In the genomic region with DNA sequence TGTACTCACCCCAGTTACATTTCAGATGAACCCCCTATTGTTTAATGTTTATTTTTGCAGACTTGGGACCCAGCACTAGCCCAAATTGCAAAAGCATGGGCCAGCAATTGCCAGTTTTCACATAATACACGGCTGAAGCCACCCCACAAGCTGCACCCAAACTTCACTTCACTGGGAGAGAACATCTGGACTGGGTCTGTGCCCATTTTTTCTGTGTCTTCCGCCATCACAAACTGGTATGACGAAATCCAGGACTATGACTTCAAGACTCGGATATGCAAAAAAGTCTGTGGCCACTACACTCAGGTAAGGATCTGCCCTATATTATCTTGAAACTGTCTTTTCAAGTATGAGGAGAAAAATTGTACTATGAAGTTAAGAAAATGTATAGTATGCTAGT, we compare ENCODE assay signal across 9 cellular contexts. TPM values are rescaled to one million over a fixed set of nuclear protein-coding genes. Genes with fewer than 3 reads are reported as not detected.
DNase-seq lines count a peak whose midpoint lies in the region; ATAC-seq and TF ChIP-seq lines count a peak whose summit lies in the region.
"Had no signal": no experiment of that assay in that cellular context is flagged by ENCODE, and none has a peak within 500 bp of the region (broad histone marks: within the 10 kb centered on the region; RNA-seq: fewer than 3 reads in every experiment).

No MANE protein-coding gene starts in this region.

- DNase-seq in AG04449 (ENCODE audit: low read depth, low spot score) (no peak), HFF-Myc (ENCODE audit: extremely low read depth, low read depth) (peak; percentile 36), amniotic epithelial cell (ENCODE audit: low read depth) (peak; percentile 86), mesendoderm (no peak), lower leg skin (ENCODE audit: low spot score in 2 of 2) (no peak), WTC11 (ENCODE audit: low spot score) (no peak), KG1 (lab: John Stamatoyannopoulos, UW) (no peak)

- H3K36me3 Mint-ChIP-seq in WTC11, result no peaks in the 10 kb centered on the region

- POLR2A ChIA-PET in AG04449 (lab: Yijun Ruan, JAX) (interaction anchor here (0.7 to 2.1 kb wide), 3 partner anchors 30 to 138 kb away, joined by 4 to 11 read pairs (median 7); a partner anchor contains a TSS), WTC11 (lab: Charles Lee) (no interaction called here)

- no CpG with 5 or more reads among the region's 4 CpGs for WGBS in mesendoderm (ENCODE audit: extremely low coverage, insufficient coverage, low lambda C conversion rate)
- WGBS in lower leg skin, 2 donors, result 72 to 73% methylated on average over 4 of the region's 4 CpGs

- peak overlapping the region; percentile 13 for H3K9ac ChIP-seq in mesendoderm (ENCODE audit: low read length)

- no peaks in the 10 kb centered on the region for H3K27me3 ChIP-seq in mesendoderm (ENCODE audit: insufficient read depth, low read length, poor library complexity)

- TF ChIP-seq POLR2A in lower leg skin (IDR thresholded peaks at IDR 0.05), result no peak

- no peaks in the 10 kb centered on the region for H3K9me3 Mint-ChIP-seq in WTC11

- H2BK15ac ChIP-seq in mesendoderm (replicated peaks; ENCODE audit: low read depth), result no peak overlapping the region

- no peak overlapping the region for H4K8ac ChIP-seq in mesendoderm (ENCODE audit: low read depth, low read length)

- peaks cover 9% of the 10 kb centered on the region for H3K4me1 ChIP-seq in mesendoderm (ENCODE audit: control insufficient read depth, low read depth, low read length)

- peak overlapping the region; percentile 68 for H3K4ac ChIP-seq in mesendoderm (ENCODE audit: low read depth, low read length)

- H3K4me2 ChIP-seq in mesendoderm (ENCODE audit: low read length), result no peak overlapping the region

- no peak overlapping the region for H2BK5ac ChIP-seq in mesendoderm (ENCODE audit: low read length)

- intact Hi-C loops in lower leg skin (cut with DNase I; ENCODE audit: low total_unique reads), result no loop called here

- peaks cover 26% of the 10 kb centered on the region for H3K4me1 Mint-ChIP-seq in WTC11

- no peaks in the 10 kb centered on the region for H3K79me2 ChIP-seq in mesendoderm (ENCODE audit: control insufficient read depth, insufficient read depth, low read length)

- H4K5ac ChIP-seq in mesendoderm (ENCODE audit: low read length), result no peak overlapping the region

- TF ChIP-seq CTCF in AG04449 (IDR thresholded peaks at IDR 0.05; ENCODE audit: insufficient read depth, low read length, missing control alignments), result no peak
- TF ChIP-seq CTCF in HFF-Myc (IDR thresholded peaks at IDR 0.05; ENCODE audit: low read depth, low read length, missing control alignments), result no peak
- no peak for TF ChIP-seq CTCF in lower leg skin (IDR thresholded peaks at IDR 0.05)
- no peak for TF ChIP-seq CTCF in WTC11 (IDR thresholded peaks at IDR 0.05)

- no peak for ATAC-seq in WTC11
- ATAC-seq in GM18861 (IDR thresholded peaks at IDR 0.05; ENCODE audit: unreplicated experiment), result no peak
- ATAC-seq: esophagus mucosa had no signal

- peak overlapping the region; percentile 56 for H3K4me3 ChIP-seq in AG04449 (ENCODE audit: low read depth, low read length)
- H3K4me3 ChIP-seq in HFF-Myc (replicated peaks; ENCODE audit: low read depth, low read length), result peak overlapping the region; percentile 48
- H3K4me3 ChIP-seq in mesendoderm (ENCODE audit: low read length), result no peak overlapping the region
- no peak overlapping the region for H3K4me3 ChIP-seq in lower leg skin (ENCODE audit: low read depth, poor library complexity, severe bottlenecking)

- no peak overlapping the region for H3K27ac Mint-ChIP-seq in WTC11

- H3K56ac ChIP-seq in mesendoderm (ENCODE audit: low read length), result no peak overlapping the region

- no peak overlapping the region for H3K23ac ChIP-seq in mesendoderm (ENCODE audit: low read length)

- no peak overlapping the region for H3K27ac ChIP-seq in mesendoderm (ENCODE audit: low read depth, low read length)

- CTCF ChIA-PET in AG04449 (lab: Yijun Ruan, JAX), result interaction anchor here (9.9 to 14.9 kb wide), 3 partner anchors 16 to 149 kb away, joined by 81 to 145 read pairs (median 86); a partner anchor contains a TSS
- CTCF ChIA-PET in WTC11 (lab: Charles Lee), result no interaction called here

- no peak overlapping the region for H3K4me3 Mint-ChIP-seq in WTC11

- no peaks in the 10 kb centered on the region for H3K27me3 Mint-ChIP-seq in WTC11 (ENCODE audit: low read depth)

- H3K36me3 ChIP-seq in mesendoderm (ENCODE audit: control insufficient read depth, insufficient read depth, low read length), result no peaks in the 10 kb centered on the region

- no peak overlapping the region for H2BK120ac ChIP-seq in mesendoderm (ENCODE audit: low read depth, low read length)

- no peak overlapping the region for H2AK5ac ChIP-seq in mesendoderm (ENCODE audit: low read length)

- no peaks in the 10 kb centered on the region for H3K79me1 ChIP-seq in mesendoderm (ENCODE audit: low read length)

- peak overlapping the region; percentile 56 for H3K18ac ChIP-seq in mesendoderm (ENCODE audit: low read length)

TF ChIP-seq in WTC11, 78 proteins besides CTCF, POLR2A, EP300 and RAD21:
- TF ChIP-seq, protein P1, sequence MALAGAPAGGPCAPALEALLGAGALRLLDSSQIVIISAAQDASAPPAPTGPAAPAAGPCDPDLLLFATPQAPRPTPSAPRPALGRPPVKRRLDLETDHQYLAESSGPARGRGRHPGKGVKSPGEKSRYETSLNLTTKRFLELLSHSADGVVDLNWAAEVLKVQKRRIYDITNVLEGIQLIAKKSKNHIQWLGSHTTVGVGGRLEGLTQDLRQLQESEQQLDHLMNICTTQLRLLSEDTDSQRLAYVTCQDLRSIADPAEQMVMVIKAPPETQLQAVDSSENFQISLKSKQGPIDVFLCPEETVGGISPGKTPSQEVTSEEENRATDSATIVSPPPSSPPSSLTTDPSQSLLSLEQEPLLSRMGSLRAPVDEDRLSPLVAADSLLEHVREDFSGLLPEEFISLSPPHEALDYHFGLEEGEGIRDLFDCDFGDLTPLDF (CRISPR knock-in tag; IDR thresholded peaks at IDR 0.05), result no peak
- no peak for TF ChIP-seq MYBL2 (CRISPR knock-in tag; IDR thresholded peaks at IDR 0.05)
- TF ChIP-seq, protein P2, sequence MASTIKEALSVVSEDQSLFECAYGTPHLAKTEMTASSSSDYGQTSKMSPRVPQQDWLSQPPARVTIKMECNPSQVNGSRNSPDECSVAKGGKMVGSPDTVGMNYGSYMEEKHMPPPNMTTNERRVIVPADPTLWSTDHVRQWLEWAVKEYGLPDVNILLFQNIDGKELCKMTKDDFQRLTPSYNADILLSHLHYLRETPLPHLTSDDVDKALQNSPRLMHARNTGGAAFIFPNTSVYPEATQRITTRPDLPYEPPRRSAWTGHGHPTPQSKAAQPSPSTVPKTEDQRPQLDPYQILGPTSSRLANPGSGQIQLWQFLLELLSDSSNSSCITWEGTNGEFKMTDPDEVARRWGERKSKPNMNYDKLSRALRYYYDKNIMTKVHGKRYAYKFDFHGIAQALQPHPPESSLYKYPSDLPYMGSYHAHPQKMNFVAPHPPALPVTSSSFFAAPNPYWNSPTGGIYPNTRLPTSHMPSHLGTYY (CRISPR knock-in tag; IDR thresholded peaks at IDR 0.05), result no peak
- TF ChIP-seq, protein P3, sequence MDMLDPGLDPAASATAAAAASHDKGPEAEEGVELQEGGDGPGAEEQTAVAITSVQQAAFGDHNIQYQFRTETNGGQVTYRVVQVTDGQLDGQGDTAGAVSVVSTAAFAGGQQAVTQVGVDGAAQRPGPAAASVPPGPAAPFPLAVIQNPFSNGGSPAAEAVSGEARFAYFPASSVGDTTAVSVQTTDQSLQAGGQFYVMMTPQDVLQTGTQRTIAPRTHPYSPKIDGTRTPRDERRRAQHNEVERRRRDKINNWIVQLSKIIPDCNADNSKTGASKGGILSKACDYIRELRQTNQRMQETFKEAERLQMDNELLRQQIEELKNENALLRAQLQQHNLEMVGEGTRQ (CRISPR knock-in tag; IDR thresholded peaks at IDR 0.05), result no peak
- TF ChIP-seq, protein P4, sequence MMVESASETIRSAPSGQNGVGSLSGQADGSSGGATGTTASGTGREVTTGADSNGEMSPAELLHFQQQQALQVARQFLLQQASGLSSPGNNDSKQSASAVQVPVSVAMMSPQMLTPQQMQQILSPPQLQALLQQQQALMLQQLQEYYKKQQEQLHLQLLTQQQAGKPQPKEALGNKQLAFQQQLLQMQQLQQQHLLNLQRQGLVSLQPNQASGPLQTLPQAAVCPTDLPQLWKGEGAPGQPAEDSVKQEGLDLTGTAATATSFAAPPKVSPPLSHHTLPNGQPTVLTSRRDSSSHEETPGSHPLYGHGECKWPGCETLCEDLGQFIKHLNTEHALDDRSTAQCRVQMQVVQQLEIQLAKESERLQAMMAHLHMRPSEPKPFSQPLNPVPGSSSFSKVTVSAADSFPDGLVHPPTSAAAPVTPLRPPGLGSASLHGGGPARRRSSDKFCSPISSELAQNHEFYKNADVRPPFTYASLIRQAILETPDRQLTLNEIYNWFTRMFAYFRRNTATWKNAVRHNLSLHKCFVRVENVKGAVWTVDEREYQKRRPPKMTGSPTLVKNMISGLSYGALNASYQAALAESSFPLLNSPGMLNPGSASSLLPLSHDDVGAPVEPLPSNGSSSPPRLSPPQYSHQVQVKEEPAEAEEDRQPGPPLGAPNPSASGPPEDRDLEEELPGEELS (CRISPR knock-in tag; IDR thresholded peaks at IDR 0.05), result no peak
- no peak for TF ChIP-seq CREM (CRISPR knock-in tag; IDR thresholded peaks at IDR 0.05)
- TF ChIP-seq ZNF317 (CRISPR knock-in tag; IDR thresholded peaks at IDR 0.05; ENCODE audit: borderline replicate concordance, low read depth), result no peak

RNA-seq across cellular contexts. Expression of a gene that starts 1.2 kb away (rescaled TPM):
- 11.0 TPM for polyA plus RNA-seq in mesendoderm (2013, experiment 1 of 2)
- 11.9 TPM for polyA plus RNA-seq in mesendoderm (2013, experiment 2 of 2)
- total RNA-seq in lower leg skin (10 to 100 TPM in 1 of 4 donors, 1 to 10 TPM in 3; 2.5 to 12.0 (median 3.8) TPM), WTC11 (2021) (0.28 to 0.48 TPM in 2 of 3 replicates, not detected in the other)

RNA-seq across cellular contexts. Expression of a gene that starts 29.6 kb away (rescaled TPM):
- 126 TPM for polyA plus RNA-seq in mesendoderm (2013, experiment 1 of 2)
- polyA plus RNA-seq in mesendoderm (2013, experiment 2 of 2), result 130 TPM
- total RNA-seq in lower leg skin, result 10 to 100 TPM; 21.3 to 52.3 (median 32.0) TPM
- total RNA-seq in WTC11 (2021), result 54.4 to 59.6 TPM (median 54.8 TPM) in 3 replicates

Comparison
In these comparisons a context has a peak if more than half of its experiments do, and no peak if none do; other contexts are left out.
1. DNase-seq: peak in HFF-Myc (single experiment) and amniotic epithelial cell (single experiment); none in AG04449 (single experiment), mesendoderm (single experiment), lower leg skin (0 of 2), WTC11 (single experiment) and KG1 (single experiment).
2. H3K4me3 ChIP-seq: peak in AG04449 (single experiment) and HFF-Myc (single experiment); none in mesendoderm (single experiment) and lower leg skin (single experiment).